In the genomic region with DNA sequence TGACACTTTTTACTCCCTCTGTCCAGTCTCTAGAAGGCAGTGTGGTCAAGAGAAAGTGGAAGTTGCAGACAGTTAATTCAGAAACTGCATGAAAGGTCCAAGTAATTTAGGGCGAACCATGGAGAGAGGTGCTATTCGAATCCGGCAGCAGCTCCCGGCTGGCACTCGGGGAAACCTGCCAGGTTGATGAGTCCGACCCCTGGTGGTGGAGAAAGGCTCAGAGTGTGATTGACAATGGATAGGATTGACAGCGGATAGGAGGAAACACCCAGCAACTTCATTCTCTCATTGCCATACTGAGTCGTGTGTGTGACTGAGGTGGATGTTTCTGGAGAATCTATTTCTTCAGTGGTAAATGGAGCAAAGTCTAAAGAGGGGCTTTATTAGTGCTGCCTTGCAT, we compare ENCODE assay signal across 13 cellular contexts.
DNase-seq lines count a peak whose midpoint lies in the region; ATAC-seq and TF ChIP-seq lines count a peak whose summit lies in the region.
"Had no signal": no experiment of that assay in that cellular context is flagged by ENCODE, and none has a peak within 500 bp of the region (broad histone marks: within the 10 kb centered on the region; RNA-seq: fewer than 3 reads in every experiment).

No MANE protein-coding gene starts in this region.

- H3K27me3 Mint-ChIP-seq in activated naive CD8-positive, alpha-beta T cell treated with anti-CD3 and anti-CD28 coated beads for 36 hours: peaks cover 13% of the 10 kb centered on the region
- peaks cover 3 to 6% of the 10 kb centered on the region in 2 donors for H3K27me3 Mint-ChIP-seq in CD8-positive, alpha-beta memory T cell

- no peaks in the 10 kb centered on the region for H3K27me3 ChIP-seq in hepatocyte
- no peaks in the 10 kb centered on the region for H3K27me3 ChIP-seq in spleen (replicated peaks in 1 of 7)
- no peaks in the 10 kb centered on the region for H3K27me3 ChIP-seq in CD8-positive, alpha-beta memory T cell (ENCODE audit: insufficient read depth, low read length, poor library complexity, severe bottlenecking)

- TF ChIP-seq CTCF in 22Rv1 (IDR thresholded peaks at IDR 0.05): peak; percentile 79
- TF ChIP-seq CTCF in GM12875 (IDR thresholded peaks at IDR 0.05; ENCODE audit: borderline replicate concordance, insufficient read depth, low read depth, low read length): peak; percentile 64
- peak; percentile 61 for TF ChIP-seq CTCF in OCI-LY7 (conservative IDR thresholded peaks at IDR 0.05; ENCODE audit: low read length)
- TF ChIP-seq CTCF in hepatocyte (IDR thresholded peaks at IDR 0.05; ENCODE audit: poor library complexity): peak; percentile 40
- TF ChIP-seq CTCF in spleen (IDR thresholded peaks at IDR 0.05 in 8 of 11, conservative IDR thresholded peaks at IDR 0.05 in 3 of 11): no peak

- intact Hi-C loops in OCI-LY7 (cut with micrococcal nuclease; ENCODE audit: unreplicated experiment) (no loop called here), spleen (cut with DNase I; ENCODE audit: low total_unique reads) (no loop called here)

- no peaks in the 10 kb centered on the region for H3K4me1 Mint-ChIP-seq in activated naive CD8-positive, alpha-beta T cell treated with anti-CD3 and anti-CD28 coated beads for 36 hours
- no peaks in the 10 kb centered on the region for H3K4me1 Mint-ChIP-seq in CD8-positive, alpha-beta memory T cell

- H3K4me2 ChIP-seq in OCI-LY7 (ENCODE audit: low read length) (no peak overlapping the region), hepatocyte (no peak overlapping the region)

- no peak overlapping the region for H3K4me3 Mint-ChIP-seq in activated naive CD8-positive, alpha-beta T cell treated with anti-CD3 and anti-CD28 coated beads for 36 hours
- H3K4me3 Mint-ChIP-seq in CD8-positive, alpha-beta memory T cell: no peak overlapping the region
- H3K4me3 Mint-ChIP-seq: activated naive CD8-positive, alpha-beta T cell; stimulated activated naive CD8-positive, alpha-beta T cell treated with anti-CD3 and anti-CD28 coated beads, Interleukin-15, Interleukin-2, amounts not matched to agents 100 ng/mL and 50 ng/mL, for 24 hours; T-helper 1 cell treated with Interleukin-12 subunit alpha and Interleukin-12 subunit beta and Interleukin-4 antibody, amounts not matched to agents 30 μg/mL and 1 μg/mL, for 36 hours had no signal

- no peaks in the 10 kb centered on the region for H3K36me3 Mint-ChIP-seq in activated naive CD8-positive, alpha-beta T cell treated with anti-CD3 and anti-CD28 coated beads for 36 hours
- no peaks in the 10 kb centered on the region for H3K36me3 Mint-ChIP-seq in CD8-positive, alpha-beta memory T cell
- H3K36me3 Mint-ChIP-seq: activated naive CD8-positive, alpha-beta T cell had no signal

- no peaks in the 10 kb centered on the region for H3K36me3 ChIP-seq in OCI-LY7 (ENCODE audit: insufficient read depth, low read length)
- H3K36me3 ChIP-seq in hepatocyte (replicated peaks; ENCODE audit: insufficient read depth, low read depth): no peaks in the 10 kb centered on the region
- no peaks in the 10 kb centered on the region for H3K36me3 ChIP-seq in spleen
- no peaks in the 10 kb centered on the region for H3K36me3 ChIP-seq in CD8-positive, alpha-beta memory T cell (ENCODE audit: insufficient read depth, low read length)

- no TSS peak for BruUV-seq in OCI-LY7 (replicated peaks; lab: Mats Ljungman, UMichigan)

- H3K27ac ChIP-seq in 22Rv1 (no peak overlapping the region), OCI-LY7 (ENCODE audit: low read depth, low read length, poor library complexity, severe bottlenecking) (no peak overlapping the region), hepatocyte (no peak overlapping the region), spleen (no peak overlapping the region)
- H3K27ac ChIP-seq in CD8-positive, alpha-beta memory T cell (ENCODE audit: low read depth, low read length): no peak overlapping the region

- H3K27ac Mint-ChIP-seq in activated naive CD8-positive, alpha-beta T cell treated with anti-CD3 and anti-CD28 coated beads for 36 hours: no peak overlapping the region
- no peak overlapping the region for H3K27ac Mint-ChIP-seq in CD8-positive, alpha-beta memory T cell
- H3K27ac Mint-ChIP-seq: activated naive CD8-positive, alpha-beta T cell; stimulated activated naive CD8-positive, alpha-beta T cell treated with anti-CD3 and anti-CD28 coated beads, Interleukin-15, Interleukin-2, amounts not matched to agents 100 ng/mL and 50 ng/mL, for 24 hours; T-helper 1 cell treated with Interleukin-12 subunit alpha and Interleukin-12 subunit beta and Interleukin-4 antibody, amounts not matched to agents 30 μg/mL and 1 μg/mL, for 36 hours had no signal

- H3K9me3 Mint-ChIP-seq in activated naive CD8-positive, alpha-beta T cell treated with anti-CD3 and anti-CD28 coated beads for 36 hours: no peaks in the 10 kb centered on the region
- H3K9me3 Mint-ChIP-seq in CD8-positive, alpha-beta memory T cell: peaks cover 0 to 6% (median 2%) of the 10 kb centered on the region in 5 donors
- H3K9me3 Mint-ChIP-seq: T-helper 1 cell treated with Interleukin-12 subunit alpha and Interleukin-12 subunit beta and Interleukin-4 antibody, amounts not matched to agents 30 μg/mL and 1 μg/mL, for 36 hours had no signal

- H3K79me2 ChIP-seq in OCI-LY7 (ENCODE audit: insufficient read depth, low read depth, low read length) (no peaks in the 10 kb centered on the region), hepatocyte (no peaks in the 10 kb centered on the region)

- no peaks in the 10 kb centered on the region for H3K9me2 ChIP-seq in OCI-LY7 (ENCODE audit: insufficient read depth, low read length)
- no peaks in the 10 kb centered on the region for H3K9me2 ChIP-seq in hepatocyte (replicated peaks; ENCODE audit: insufficient read depth)

- H3K9me3 ChIP-seq in OCI-LY7 (ENCODE audit: low read length) (no peaks in the 10 kb centered on the region), hepatocyte (ENCODE audit: low read depth) (no peaks in the 10 kb centered on the region), spleen (peaks cover 0 to 9% (median 0%) of the 10 kb centered on the region in 8 donors)
- H3K9me3 ChIP-seq in CD8-positive, alpha-beta memory T cell (ENCODE audit: low read length): no peaks in the 10 kb centered on the region

- DNase-seq in OCI-LY7 (ENCODE audit: low spot score) (no peak), hepatocyte (ENCODE audit: low spot score) (peak; percentile 44), spleen (no peak)
- no peak for DNase-seq in activated naive CD8-positive, alpha-beta T cell treated with anti-CD3 and anti-CD28 coated beads for 36 hours
- no peak for DNase-seq in CD8-positive, alpha-beta memory T cell
- DNase-seq: foreskin melanocyte, IMR-90 had no signal

- H3K4me1 ChIP-seq in OCI-LY7 (ENCODE audit: insufficient read depth, low read length, poor library complexity, severe bottlenecking) (no peaks in the 10 kb centered on the region), hepatocyte (ENCODE audit: insufficient read depth) (no peaks in the 10 kb centered on the region), spleen (peaks cover 0 to 14% (median 6%) of the 10 kb centered on the region in 6 donors)
- no peaks in the 10 kb centered on the region for H3K4me1 ChIP-seq in CD8-positive, alpha-beta memory T cell (ENCODE audit: insufficient read depth, low read length)

- no peak for ATAC-seq in GM18517 (IDR thresholded peaks at IDR 0.05; ENCODE audit: unreplicated experiment)

- no peak overlapping the region for H3K4me3 ChIP-seq in GM12875 (ENCODE audit: low read depth, low read length)
- no peak overlapping the region for H3K4me3 ChIP-seq in OCI-LY7 (ENCODE audit: low read depth, low read length, poor library complexity, severe bottlenecking)
- H3K4me3 ChIP-seq in hepatocyte: no peak overlapping the region
- H3K4me3 ChIP-seq in spleen: no peak overlapping the region
- H3K4me3 ChIP-seq in CD8-positive, alpha-beta memory T cell (ENCODE audit: low read length): no peak overlapping the region

- TF ChIP-seq POLR2A in spleen (IDR thresholded peaks at IDR 0.05): no peak

- H2AFZ ChIP-seq in OCI-LY7 (ENCODE audit: low read length): no peak overlapping the region
- H2AFZ ChIP-seq in hepatocyte: no peak overlapping the region

- CTCF ChIA-PET in OCI-LY7 (lab: Charles Lee; ENCODE audit: unreplicated experiment): no interaction called here
- CTCF ChIA-PET in CD8-positive, alpha-beta memory T cell (lab: Charles Lee): no interaction called here

- WGBS in hepatocyte (ENCODE audit: low lambda C conversion rate, missing lambda C conversion rate): 31% methylated on average over 8 of the region's 8 CpGs
- 47 to 57% (median 51%) methylated on average over 8 of the region's 8 CpGs for WGBS in spleen, 5 donors

- POLR2A ChIA-PET in OCI-LY7 (lab: Charles Lee): no interaction called here
- POLR2A ChIA-PET in CD8-positive, alpha-beta memory T cell (lab: Charles Lee): no interaction called here

- H4K20me1 ChIP-seq in OCI-LY7 (ENCODE audit: insufficient read depth, low read length): no peaks in the 10 kb centered on the region
- H4K20me1 ChIP-seq in hepatocyte (ENCODE audit: insufficient read depth, poor library complexity, severe bottlenecking): no peaks in the 10 kb centered on the region

Comparison
In these comparisons a context has a peak if more than half of its experiments do, and no peak if none do; other contexts are left out.
1. CTCF ChIP-seq: peak in 22Rv1 (single experiment), GM12875 (single experiment), OCI-LY7 (single experiment) and hepatocyte (single experiment); none in spleen (0 of 11).